In the genomic region with DNA sequence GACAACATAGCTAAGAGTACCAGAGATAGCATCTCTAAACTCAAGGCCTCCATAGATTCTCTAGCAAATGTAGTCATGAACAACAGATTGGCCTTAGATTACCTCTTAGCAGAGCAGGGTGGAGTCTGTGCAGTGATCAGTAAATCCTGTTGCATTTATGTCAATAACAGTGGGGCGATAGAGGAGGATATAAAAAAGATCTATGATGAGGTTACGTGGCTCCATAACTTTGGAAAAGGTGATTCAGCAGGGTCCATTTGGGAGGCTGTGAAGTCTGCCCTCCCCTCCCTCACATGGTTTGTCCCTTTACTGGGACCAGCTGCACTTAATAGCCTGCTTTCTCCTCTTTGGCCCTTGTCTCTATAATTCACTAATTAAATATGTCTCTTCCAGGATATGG, we compare ENCODE assay signal across 1 cellular context.
TF ChIP-seq lines count a peak whose summit lies in the region.

No MANE protein-coding gene starts in this region.

TF ChIP-seq in K562, 482 proteins besides CTCF, POLR2A, EP300 and RAD21 (continued from another document):
- TF ChIP-seq, protein P1, sequence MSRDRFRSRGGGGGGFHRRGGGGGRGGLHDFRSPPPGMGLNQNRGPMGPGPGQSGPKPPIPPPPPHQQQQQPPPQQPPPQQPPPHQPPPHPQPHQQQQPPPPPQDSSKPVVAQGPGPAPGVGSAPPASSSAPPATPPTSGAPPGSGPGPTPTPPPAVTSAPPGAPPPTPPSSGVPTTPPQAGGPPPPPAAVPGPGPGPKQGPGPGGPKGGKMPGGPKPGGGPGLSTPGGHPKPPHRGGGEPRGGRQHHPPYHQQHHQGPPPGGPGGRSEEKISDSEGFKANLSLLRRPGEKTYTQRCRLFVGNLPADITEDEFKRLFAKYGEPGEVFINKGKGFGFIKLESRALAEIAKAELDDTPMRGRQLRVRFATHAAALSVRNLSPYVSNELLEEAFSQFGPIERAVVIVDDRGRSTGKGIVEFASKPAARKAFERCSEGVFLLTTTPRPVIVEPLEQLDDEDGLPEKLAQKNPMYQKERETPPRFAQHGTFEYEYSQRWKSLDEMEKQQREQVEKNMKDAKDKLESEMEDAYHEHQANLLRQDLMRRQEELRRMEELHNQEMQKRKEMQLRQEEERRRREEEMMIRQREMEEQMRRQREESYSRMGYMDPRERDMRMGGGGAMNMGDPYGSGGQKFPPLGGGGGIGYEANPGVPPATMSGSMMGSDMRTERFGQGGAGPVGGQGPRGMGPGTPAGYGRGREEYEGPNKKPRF (IDR thresholded peaks at IDR 0.05; ENCODE audit: low read depth, low read length): no peak
- TF ChIP-seq CC2D1A (IDR thresholded peaks at IDR 0.05): no peak
- TF ChIP-seq, protein P2, sequence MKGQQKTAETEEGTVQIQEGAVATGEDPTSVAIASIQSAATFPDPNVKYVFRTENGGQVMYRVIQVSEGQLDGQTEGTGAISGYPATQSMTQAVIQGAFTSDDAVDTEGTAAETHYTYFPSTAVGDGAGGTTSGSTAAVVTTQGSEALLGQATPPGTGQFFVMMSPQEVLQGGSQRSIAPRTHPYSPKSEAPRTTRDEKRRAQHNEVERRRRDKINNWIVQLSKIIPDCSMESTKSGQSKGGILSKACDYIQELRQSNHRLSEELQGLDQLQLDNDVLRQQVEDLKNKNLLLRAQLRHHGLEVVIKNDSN (CRISPR knock-in tag; IDR thresholded peaks at IDR 0.05): no peak
